ENCODE assay signal across 8 cellular contexts in genomic region chr13:36848228-36848982, GRCh38. TPM values are rescaled to one million over a fixed set of nuclear protein-coding genes. Genes with fewer than 3 reads are reported as not detected.
DNase-seq lines count a peak whose midpoint lies in the region; ATAC-seq and TF ChIP-seq lines count a peak whose summit lies in the region.

No MANE protein-coding gene starts in this region.

- H3K4me3 ChIP-seq in H7 (ENCODE audit: insufficient read depth, low read depth, low read length) (no peak overlapping the region), right cardiac atrium (ENCODE audit: low read length) (no peak overlapping the region), stomach (no peak overlapping the region)

- no peak for TF ChIP-seq CTCF in stomach (IDR thresholded peaks at IDR 0.05)

- DNase-seq in ELF-1 (ENCODE audit: low read depth, low spot score) (peak; percentile 32), H7 (peak; percentile 21), RPMI7951 (ENCODE audit: low read depth) (peak; percentile 39), right cardiac atrium (no peak), stomach (no peak), AG08395 (ENCODE audit: low spot score) (no peak), hippocampal formation (lab: John Stamatoyannopoulos, UW) (no peak)

- H3K27ac ChIP-seq in right cardiac atrium (ENCODE audit: low read length) (no peak overlapping the region), stomach (no peak overlapping the region)

- no peaks in the 10 kb centered on the region for H3K27me3 ChIP-seq in H7 (ENCODE audit: control insufficient read depth, insufficient read depth, low read length)
- no peaks in the 10 kb centered on the region for H3K27me3 ChIP-seq in right cardiac atrium (ENCODE audit: control insufficient read depth, insufficient read depth)
- no peaks in the 10 kb centered on the region for H3K27me3 ChIP-seq in stomach

- peaks cover 3% of the 10 kb centered on the region for H3K4me1 ChIP-seq in right cardiac atrium (ENCODE audit: control insufficient read depth, insufficient read depth, low read length)
- peaks cover 0 to 9% (median 3%) of the 10 kb centered on the region in 4 donors for H3K4me1 ChIP-seq in stomach

- H3K9me3 ChIP-seq in right cardiac atrium (ENCODE audit: control insufficient read depth, low read length) = no peaks in the 10 kb centered on the region
- no peaks in the 10 kb centered on the region for H3K9me3 ChIP-seq in stomach

- TF ChIP-seq POLR2A in stomach (IDR thresholded peaks at IDR 0.05) = no peak

- ATAC-seq in right cardiac atrium (peak; percentile 49 to 63), HG03135 (IDR thresholded peaks at IDR 0.05; ENCODE audit: unreplicated experiment) (no peak)

- H3K36me3 ChIP-seq in H7 (replicated peaks; ENCODE audit: control insufficient read depth, insufficient read depth, low read length) = no peaks in the 10 kb centered on the region
- H3K36me3 ChIP-seq in stomach = peaks cover 0 to 26% (median 9%) of the 10 kb centered on the region in 4 donors

- 60% methylated on average over 6 of the region's 6 CpGs for WGBS in right cardiac atrium
- 55 to 65% (median 60%) methylated on average over 6 of the region's 6 CpGs for WGBS in stomach, 5 donors

- intact Hi-C loops in right cardiac atrium (cut with DNase I) = no loop called here
- intact Hi-C loops in stomach (cut with DNase I; ENCODE audit: low total_unique reads) = no loop called here

- no peak for TF ChIP-seq EP300 in stomach (IDR thresholded peaks at IDR 0.05)

RNA-seq across cellular contexts. Expression of gene RFXAP, which starts 29.4 kb away (rescaled TPM):
- 1.5 and 3.7 TPM in 2 replicates for total RNA-seq in H7 (2014; rRNA removed; shearing (Covaris generic))
- total RNA-seq in RPMI7951 (2014; rRNA removed; shearing (Covaris generic)) = 0.96 and 1.3 TPM in 2 replicates
- total RNA-seq in right cardiac atrium (1 to 10 TPM; 2.9 to 4.6 (median 4.1) TPM), stomach (10 to 100 TPM in 1 of 5 donors, 1 to 10 TPM in 3, not detected in 1; 1.3 to 12.3 (median 3.6) TPM)
- polyA plus RNA-seq in right cardiac atrium (2.2 TPM), stomach (1 to 10 TPM; 1.2 to 2.8 (median 2.1) TPM)

Comparison
In these comparisons a context has a peak if more than half of its experiments do, and no peak if none do; other contexts are left out.
1. DNase-seq: peak in ELF-1 (single experiment), H7 (single experiment) and RPMI7951 (single experiment); none in right cardiac atrium (0 of 3), stomach (single experiment), AG08395 (single experiment) and hippocampal formation (0 of 2).